In genomic region chr1:6580119-6580587, GRCh38 we compare ENCODE assay signal across 8 cellular contexts. TPM values are rescaled to one million over a fixed set of nuclear protein-coding genes. Genes with fewer than 3 reads are reported as not detected.
DNase-seq lines count a peak whose midpoint lies in the region; TF ChIP-seq lines count a peak whose summit lies in the region.

No MANE protein-coding gene starts in this region.

- H3K36me3 Mint-ChIP-seq in neural crest cell (ENCODE audit: low read depth): no peaks in the 10 kb centered on the region

- peak overlapping the region; percentile 97 for H3K4me3 Mint-ChIP-seq in neural crest cell

- H3K27ac ChIP-seq in RWPE1: peak overlapping the region; percentile 92

- H3K9me3 Mint-ChIP-seq in neural crest cell: no peaks in the 10 kb centered on the region

- DNase-seq in SIG-M5 treated with dmso at 0.1 percent for 504 hours (lab: John Stamatoyannopoulos, UW; ENCODE audit: unreplicated experiment) (peak; percentile 47), SIG-M5 (lab: John Stamatoyannopoulos, UW) (no peak), RWPE1 (ENCODE audit: low spot score) (peak; percentile 20), epithelial cell of proximal tubule (ENCODE audit: low read depth) (no peak), neural crest cell (ENCODE audit: low read depth, low spot score) (no peak), retina (no peak), NCI-H2171 (lab: John Stamatoyannopoulos, UW) (no peak)
- DNase-seq in stimulated activated CD4-positive, alpha-beta T cell treated with anti-CD3 and anti-CD28 coated beads, Interleukin-15, amount 100 ng/mL, for 24 hours: no peak

- POLR2A ChIA-PET in RWPE1 (lab: Yijun Ruan, JAX; ENCODE audit: low non-redundant PET): interaction anchor here (0.7 to 1.6 kb wide), 3 partner anchors 26 to 164 kb away, joined by 3 read pairs; partner anchors contain the start of gene NOL9

- H3K4me1 Mint-ChIP-seq in neural crest cell: peaks cover 30% of the 10 kb centered on the region

- peak overlapping the region; percentile 97 for H3K27ac Mint-ChIP-seq in neural crest cell (ENCODE audit: unreplicated experiment)

- no peaks in the 10 kb centered on the region for H3K27me3 Mint-ChIP-seq in neural crest cell (ENCODE audit: low read depth)

- TF ChIP-seq CTCF in RWPE1 (conservative IDR thresholded peaks at IDR 0.05; ENCODE audit: low read depth): no peak
- no peak for TF ChIP-seq CTCF in epithelial cell of proximal tubule (conservative IDR thresholded peaks at IDR 0.05; ENCODE audit: low read depth, low read length)
- TF ChIP-seq CTCF in neural crest cell (conservative IDR thresholded peaks at IDR 0.05): no peak

- peak overlapping the region; percentile 91 for H3K4me3 ChIP-seq in epithelial cell of proximal tubule (ENCODE audit: low read depth, low read length)

- CTCF ChIA-PET in RWPE1 (lab: Yijun Ruan, JAX): interaction anchor here (0.6 to 0.7 kb wide), 2 partner anchors 478 to 1880 kb away, joined by 3 to 5 read pairs; no protein-coding TSS in a partner anchor

RNA-seq across cellular contexts. Expression of gene ZBTB48, which starts 0.4 kb away (rescaled TPM):
- 5.7 and 14.2 TPM in 2 replicates for total RNA-seq in epithelial cell of proximal tubule
- 35.7 and 41.0 TPM in 2 replicates for total RNA-seq in neural crest cell

RNA-seq across cellular contexts. Expression of gene KLHL21, which starts 22.5 kb away (rescaled TPM):
- total RNA-seq in epithelial cell of proximal tubule (28.1 and 40.1 TPM in 2 replicates), neural crest cell (18.8 and 19.0 TPM in 2 replicates)

RNA-seq across cellular contexts. Expression of gene TAS1R1, which starts 25.0 kb away (rescaled TPM):
- total RNA-seq in epithelial cell of proximal tubule (not detected in 2 replicates), neural crest cell (not detected in 2 replicates)

RNA-seq across cellular contexts. Expression of gene NOL9, which starts 25.8 kb away (rescaled TPM):
- total RNA-seq in epithelial cell of proximal tubule: 18.5 and 24.7 TPM in 2 replicates
- 47.2 and 52.4 TPM in 2 replicates for total RNA-seq in neural crest cell

RNA-seq across cellular contexts. Expression of gene PHF13, which starts 33.4 kb away (rescaled TPM):
- total RNA-seq in epithelial cell of proximal tubule: 5.5 and 7.2 TPM in 2 replicates
- 32.6 and 33.5 TPM in 2 replicates for total RNA-seq in neural crest cell

Comparison
In these comparisons a context has a peak if more than half of its experiments do, and no peak if none do; other contexts are left out.
1. DNase-seq: peak in SIG-M5 treated with dmso at 0.1 percent for 504 hours (single experiment) and RWPE1 (single experiment); none in SIG-M5 (single experiment), epithelial cell of proximal tubule (single experiment), neural crest cell (single experiment), stimulated activated CD4-positive, alpha-beta T cell treated with anti-CD3 and anti-CD28 coated beads, Interleukin-15, amount 100 ng/mL, for 24 hours (single experiment), retina (single experiment) and NCI-H2171 (single experiment).